10 cellular contexts compared by ENCODE assay signal in the genomic region with DNA sequence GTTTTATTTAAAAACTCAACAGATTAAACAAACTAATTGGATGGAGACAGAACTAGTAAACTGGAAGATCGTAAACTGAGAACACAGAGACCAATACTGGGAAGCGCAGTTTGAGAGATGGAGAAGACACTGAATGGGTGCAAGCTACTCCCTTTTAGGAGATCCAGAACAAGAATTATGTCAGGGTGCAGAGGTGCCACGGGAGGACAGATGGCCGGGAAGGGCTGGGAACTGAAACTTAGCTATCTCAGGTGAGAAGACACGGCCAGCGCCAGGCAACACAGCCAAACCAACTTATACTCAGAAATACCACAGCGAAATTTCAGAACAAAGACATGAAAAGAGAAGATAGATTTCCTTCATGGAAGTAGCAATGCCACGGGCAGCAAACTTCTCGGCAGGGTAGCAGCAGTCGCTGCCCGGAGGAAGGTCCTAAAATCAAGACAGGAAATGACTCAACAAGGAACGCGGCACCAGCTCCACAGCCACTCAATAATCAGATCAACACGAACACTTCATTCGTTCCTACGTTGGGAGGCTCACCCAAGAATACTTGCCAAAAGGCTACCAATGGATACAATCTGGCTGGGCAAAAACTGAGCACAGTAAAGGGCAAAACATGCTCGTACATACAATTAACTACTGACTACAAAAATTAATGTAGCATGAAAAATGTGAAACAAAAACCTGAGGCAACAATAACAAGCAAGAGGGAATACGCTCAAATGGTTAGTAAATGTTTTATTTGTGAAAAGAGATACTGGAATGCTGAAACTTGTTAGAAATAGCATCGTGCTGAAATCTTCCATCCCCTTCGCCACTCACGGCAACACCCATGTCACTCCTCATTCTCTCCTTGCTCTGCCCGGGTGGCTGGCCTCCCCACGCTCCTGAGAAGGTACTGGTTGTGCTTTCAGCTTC. TPM values are rescaled to one million over a fixed set of nuclear protein-coding genes. Genes with fewer than 3 reads are reported as not detected.
DNase-seq lines count a peak whose midpoint lies in the region; ATAC-seq and FAIRE-seq lines count a peak whose summit lies in the region.
"Had no signal": no experiment of that assay in that cellular context is flagged by ENCODE, and none has a peak within 500 bp of the region (broad histone marks: within the 10 kb centered on the region; RNA-seq: fewer than 3 reads in every experiment).

No MANE protein-coding gene starts in this region.

- DNase-seq in DMS153 treated with DMSO at 0.1 percent for 48 hours (lab: John Stamatoyannopoulos, UW; ENCODE audit: unreplicated experiment) = peak; percentile 6
- no peak for DNase-seq in DMS153 (lab: John Stamatoyannopoulos, UW)
- peak; percentile 24 to 62 for DNase-seq in NOMO-1 (lab: John Stamatoyannopoulos, UW; ENCODE audit: unreplicated experiment in 2 of 2)
- DNase-seq in astrocyte of the hippocampus (ENCODE audit: low read depth, low spot score) = peak; percentile 51
- peak; percentile 73 for DNase-seq in mesenchymal stem cell
- peak; percentile 50 for DNase-seq in urothelium cell line (ENCODE audit: low spot score)
- no peak for DNase-seq in T-helper 9 cell

- no peak overlapping the region for H2BK15ac ChIP-seq in mesenchymal stem cell (ENCODE audit: low read depth, poor library complexity, severe bottlenecking)

- peak overlapping the region; percentile 88 for H3K4me2 ChIP-seq in mesenchymal stem cell (ENCODE audit: low read length, poor library complexity, severe bottlenecking)

- H3K4me3 ChIP-seq in mesenchymal stem cell (ENCODE audit: insufficient read depth in 1 of 2, low read depth in 1 of 2, low read length in 2 of 2) = peak overlapping the region; percentile 37 to 100

- H3K27ac ChIP-seq in mesenchymal stem cell (ENCODE audit: low read length, poor library complexity, severe bottlenecking) = peak overlapping the region; percentile 85

- 48% methylated on average over 18 of the region's 23 CpGs for WGBS in mesenchymal stem cell

- H3K79me1 ChIP-seq in mesenchymal stem cell (replicated peaks; ENCODE audit: low read length, poor library complexity, severe bottlenecking) = peaks cover 4% of the 10 kb centered on the region

- no peak overlapping the region for H3K14ac ChIP-seq in mesenchymal stem cell (ENCODE audit: low read length in 2 of 2)

- no peaks in the 10 kb centered on the region for H3K9me3 ChIP-seq in mesenchymal stem cell (ENCODE audit: control insufficient read depth, low read length)

- peak overlapping the region; percentile 36 for H2BK120ac ChIP-seq in mesenchymal stem cell (ENCODE audit: low read depth, low read length)

- FAIRE-seq in urothelium cell line (lab: Jason Lieb, UNC) = no peak
- FAIRE-seq: A204.1 had no signal

- H3K23ac ChIP-seq in mesenchymal stem cell (ENCODE audit: low read length in 2 of 2) = peak overlapping the region in 1 of 2 experiments; percentile 23

- H3K18ac ChIP-seq in mesenchymal stem cell (ENCODE audit: low read depth in 1 of 2, low read length in 2 of 2) = peak overlapping the region; percentile 65 to 84

- H2BK5ac ChIP-seq in mesenchymal stem cell (ENCODE audit: low read depth, low read length, poor library complexity, severe bottlenecking) = no peak overlapping the region

- peak overlapping the region; percentile 18 for H4K91ac ChIP-seq in mesenchymal stem cell (ENCODE audit: low read length)

- H3K4ac ChIP-seq in mesenchymal stem cell (ENCODE audit: low read depth in 1 of 2, low read length in 2 of 2) = peak overlapping the region; percentile 81 to 83

- no peak overlapping the region for H2AFZ ChIP-seq in mesenchymal stem cell (ENCODE audit: low read depth, low read length)

- H3K4me1 ChIP-seq in mesenchymal stem cell (ENCODE audit: control insufficient read depth, insufficient read depth, low read depth, low read length) = peaks cover 13% of the 10 kb centered on the region

- H3K36me3 ChIP-seq in mesenchymal stem cell (ENCODE audit: control insufficient read depth in 1 of 2, insufficient read depth in 2 of 2, low read depth in 1 of 2, low read length in 2 of 2) = peaks cover 8 to 18% of the 10 kb centered on the region in 2 experiments
- H3K36me3 ChIP-seq: cardiac muscle cell had no signal

- H2AK5ac ChIP-seq in mesenchymal stem cell (ENCODE audit: low read length, severe bottlenecking) = peak overlapping the region; percentile 70

- H3K9ac ChIP-seq in mesenchymal stem cell (ENCODE audit: low read length) = peak overlapping the region; percentile 96

- H3K27me3 ChIP-seq in mesenchymal stem cell (ENCODE audit: control insufficient read depth in 1 of 2, insufficient read depth in 1 of 2, low read length in 2 of 2) = no peaks in the 10 kb centered on the region
- H3K27me3 ChIP-seq: cardiac muscle cell had no signal

- H2BK12ac ChIP-seq in mesenchymal stem cell (ENCODE audit: low read length in 2 of 2) = peak overlapping the region in 1 of 2 experiments; percentile 79

- no peak for ATAC-seq in HG03432 (IDR thresholded peaks at IDR 0.05; ENCODE audit: unreplicated experiment)

- peak overlapping the region; percentile 27 for H4K8ac ChIP-seq in mesenchymal stem cell (ENCODE audit: low read length)

RNA-seq across cellular contexts. Expression of a gene that starts 2.2 kb away (rescaled TPM):
- polyA plus RNA-seq in mesenchymal stem cell (2013, experiment 1 of 2) = 12.1 TPM
- polyA plus RNA-seq in mesenchymal stem cell (2013, experiment 2 of 2) = 13.3 TPM

RNA-seq across cellular contexts. Expression of a gene that starts 22.1 kb away (rescaled TPM):
- polyA plus RNA-seq in mesenchymal stem cell (2013, experiment 1 of 2) = 6.6 TPM
- polyA plus RNA-seq in mesenchymal stem cell (2013, experiment 2 of 2) = 7.0 TPM

Comparison
In these comparisons a context has a peak if more than half of its experiments do, and no peak if none do; other contexts are left out.
1. DNase-seq: peak in DMS153 treated with DMSO at 0.1 percent for 48 hours (single experiment), NOMO-1 (2 of 2), astrocyte of the hippocampus (single experiment), mesenchymal stem cell (single experiment) and urothelium cell line (single experiment); none in DMS153 (single experiment) and T-helper 9 cell (single experiment).